In the genomic region with DNA sequence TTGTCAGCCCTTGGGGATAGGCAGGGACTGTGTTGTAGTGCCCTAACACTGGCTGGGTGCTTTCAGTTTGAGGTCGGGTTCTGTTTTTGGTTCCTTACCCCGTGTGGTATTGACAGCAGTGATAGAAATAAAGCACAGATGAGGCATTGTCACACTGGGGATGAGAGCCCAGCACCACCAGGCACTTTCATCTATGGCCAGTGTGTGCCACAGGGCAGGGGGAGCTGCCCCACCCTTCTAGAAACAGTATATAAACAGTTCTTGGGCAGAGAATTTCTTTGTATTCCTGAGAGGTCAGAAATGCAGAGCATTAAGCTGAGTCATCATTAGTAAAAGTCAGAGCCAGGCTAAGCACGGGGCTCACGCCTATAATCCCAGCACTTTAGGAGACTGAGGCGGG, we compare ENCODE assay signal across 1 cellular context.
TF ChIP-seq lines count a peak whose summit lies in the region.

No MANE protein-coding gene starts in this region.

TF ChIP-seq in HepG2, 621 proteins besides CTCF, POLR2A, EP300 and RAD21 (continues in another document):
- TF ChIP-seq MAFG (CRISPR knock-in tag; IDR thresholded peaks at IDR 0.05) (peak; percentile 87), ZNF3 (CRISPR knock-in tag; IDR thresholded peaks at IDR 0.05) (no peak), ZNF317 (CRISPR knock-in tag; IDR thresholded peaks at IDR 0.05) (no peak), RXRB (CRISPR knock-in tag; IDR thresholded peaks at IDR 0.05; ENCODE audit: borderline replicate concordance) (peak; percentile 5; the same call in 1 of the 2 replicates), ZNF569 (CRISPR knock-in tag; IDR thresholded peaks at IDR 0.05; ENCODE audit: borderline replicate concordance) (no peak), STAT5B (CRISPR knock-in tag; IDR thresholded peaks at IDR 0.05) (no peak), TBX3 (IDR thresholded peaks at IDR 0.05; ENCODE audit: borderline replicate concordance) (no peak), ZNF383 (CRISPR knock-in tag; IDR thresholded peaks at IDR 0.05; ENCODE audit: borderline replicate concordance) (no peak), KLF11 (CRISPR knock-in tag; IDR thresholded peaks at IDR 0.05) (no peak), TOE1 (CRISPR knock-in tag; IDR thresholded peaks at IDR 0.05) (no peak), ZNF274 (CRISPR knock-in tag; IDR thresholded peaks at IDR 0.05) (no peak), NFRKB (IDR thresholded peaks at IDR 0.05) (no peak), MTA1 (CRISPR knock-in tag; IDR thresholded peaks at IDR 0.05; ENCODE audit: borderline replicate concordance) (no peak), CHD4 (IDR thresholded peaks at IDR 0.05; ENCODE audit: borderline replicate concordance, low read length) (no peak), ZNF549 (CRISPR knock-in tag; IDR thresholded peaks at IDR 0.05) (no peak), ZNF761 (CRISPR knock-in tag; conservative IDR thresholded peaks at IDR 0.05) (no peak), NR1H2 (CRISPR knock-in tag; IDR thresholded peaks at IDR 0.05; ENCODE audit: borderline replicate concordance, low read depth) (no peak), MED13 (CRISPR knock-in tag; IDR thresholded peaks at IDR 0.05) (no peak), PHF5A (CRISPR knock-in tag; IDR thresholded peaks at IDR 0.05; ENCODE audit: low read depth, unreplicated experiment) (no peak), ZFP41 (CRISPR knock-in tag; IDR thresholded peaks at IDR 0.05; ENCODE audit: borderline replicate concordance) (no peak), NFE2 (CRISPR knock-in tag; IDR thresholded peaks at IDR 0.05) (peak; percentile 59), HCFC1 (IDR thresholded peaks at IDR 0.05; ENCODE audit: low read depth, low read length) (no peak), MYC (CRISPR knock-in tag; IDR thresholded peaks at IDR 0.05; ENCODE audit: borderline replicate concordance) (no peak), NCOA5 (CRISPR knock-in tag; IDR thresholded peaks at IDR 0.05) (no peak)
- TF ChIP-seq, protein P1, sequence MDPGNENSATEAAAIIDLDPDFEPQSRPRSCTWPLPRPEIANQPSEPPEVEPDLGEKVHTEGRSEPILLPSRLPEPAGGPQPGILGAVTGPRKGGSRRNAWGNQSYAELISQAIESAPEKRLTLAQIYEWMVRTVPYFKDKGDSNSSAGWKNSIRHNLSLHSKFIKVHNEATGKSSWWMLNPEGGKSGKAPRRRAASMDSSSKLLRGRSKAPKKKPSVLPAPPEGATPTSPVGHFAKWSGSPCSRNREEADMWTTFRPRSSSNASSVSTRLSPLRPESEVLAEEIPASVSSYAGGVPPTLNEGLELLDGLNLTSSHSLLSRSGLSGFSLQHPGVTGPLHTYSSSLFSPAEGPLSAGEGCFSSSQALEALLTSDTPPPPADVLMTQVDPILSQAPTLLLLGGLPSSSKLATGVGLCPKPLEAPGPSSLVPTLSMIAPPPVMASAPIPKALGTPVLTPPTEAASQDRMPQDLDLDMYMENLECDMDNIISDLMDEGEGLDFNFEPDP (CRISPR knock-in tag; conservative IDR thresholded peaks at IDR 0.05): no peak
- TF ChIP-seq, protein P2, sequence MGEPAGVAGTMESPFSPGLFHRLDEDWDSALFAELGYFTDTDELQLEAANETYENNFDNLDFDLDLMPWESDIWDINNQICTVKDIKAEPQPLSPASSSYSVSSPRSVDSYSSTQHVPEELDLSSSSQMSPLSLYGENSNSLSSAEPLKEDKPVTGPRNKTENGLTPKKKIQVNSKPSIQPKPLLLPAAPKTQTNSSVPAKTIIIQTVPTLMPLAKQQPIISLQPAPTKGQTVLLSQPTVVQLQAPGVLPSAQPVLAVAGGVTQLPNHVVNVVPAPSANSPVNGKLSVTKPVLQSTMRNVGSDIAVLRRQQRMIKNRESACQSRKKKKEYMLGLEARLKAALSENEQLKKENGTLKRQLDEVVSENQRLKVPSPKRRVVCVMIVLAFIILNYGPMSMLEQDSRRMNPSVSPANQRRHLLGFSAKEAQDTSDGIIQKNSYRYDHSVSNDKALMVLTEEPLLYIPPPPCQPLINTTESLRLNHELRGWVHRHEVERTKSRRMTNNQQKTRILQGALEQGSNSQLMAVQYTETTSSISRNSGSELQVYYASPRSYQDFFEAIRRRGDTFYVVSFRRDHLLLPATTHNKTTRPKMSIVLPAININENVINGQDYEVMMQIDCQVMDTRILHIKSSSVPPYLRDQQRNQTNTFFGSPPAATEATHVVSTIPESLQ (CRISPR knock-in tag; conservative IDR thresholded peaks at IDR 0.05): no peak
- TF ChIP-seq, protein P3, sequence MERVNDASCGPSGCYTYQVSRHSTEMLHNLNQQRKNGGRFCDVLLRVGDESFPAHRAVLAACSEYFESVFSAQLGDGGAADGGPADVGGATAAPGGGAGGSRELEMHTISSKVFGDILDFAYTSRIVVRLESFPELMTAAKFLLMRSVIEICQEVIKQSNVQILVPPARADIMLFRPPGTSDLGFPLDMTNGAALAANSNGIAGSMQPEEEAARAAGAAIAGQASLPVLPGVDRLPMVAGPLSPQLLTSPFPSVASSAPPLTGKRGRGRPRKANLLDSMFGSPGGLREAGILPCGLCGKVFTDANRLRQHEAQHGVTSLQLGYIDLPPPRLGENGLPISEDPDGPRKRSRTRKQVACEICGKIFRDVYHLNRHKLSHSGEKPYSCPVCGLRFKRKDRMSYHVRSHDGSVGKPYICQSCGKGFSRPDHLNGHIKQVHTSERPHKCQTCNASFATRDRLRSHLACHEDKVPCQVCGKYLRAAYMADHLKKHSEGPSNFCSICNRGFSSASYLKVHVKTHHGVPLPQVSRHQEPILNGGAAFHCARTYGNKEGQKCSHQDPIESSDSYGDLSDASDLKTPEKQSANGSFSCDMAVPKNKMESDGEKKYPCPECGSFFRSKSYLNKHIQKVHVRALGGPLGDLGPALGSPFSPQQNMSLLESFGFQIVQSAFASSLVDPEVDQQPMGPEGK (CRISPR knock-in tag; IDR thresholded peaks at IDR 0.05): peak; percentile 64
- TF ChIP-seq, protein P4, sequence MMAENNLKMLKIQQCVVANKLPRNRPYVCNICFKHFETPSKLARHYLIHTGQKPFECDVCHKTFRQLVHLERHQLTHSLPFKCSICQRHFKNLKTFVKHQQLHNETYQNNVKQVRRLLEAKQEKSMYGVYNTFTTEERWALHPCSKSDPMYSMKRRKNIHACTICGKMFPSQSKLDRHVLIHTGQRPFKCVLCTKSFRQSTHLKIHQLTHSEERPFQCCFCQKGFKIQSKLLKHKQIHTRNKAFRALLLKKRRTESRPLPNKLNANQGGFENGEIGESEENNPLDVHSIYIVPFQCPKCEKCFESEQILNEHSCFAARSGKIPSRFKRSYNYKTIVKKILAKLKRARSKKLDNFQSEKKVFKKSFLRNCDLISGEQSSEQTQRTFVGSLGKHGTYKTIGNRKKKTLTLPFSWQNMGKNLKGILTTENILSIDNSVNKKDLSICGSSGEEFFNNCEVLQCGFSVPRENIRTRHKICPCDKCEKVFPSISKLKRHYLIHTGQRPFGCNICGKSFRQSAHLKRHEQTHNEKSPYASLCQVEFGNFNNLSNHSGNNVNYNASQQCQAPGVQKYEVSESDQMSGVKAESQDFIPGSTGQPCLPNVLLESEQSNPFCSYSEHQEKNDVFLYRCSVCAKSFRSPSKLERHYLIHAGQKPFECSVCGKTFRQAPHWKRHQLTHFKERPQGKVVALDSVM (CRISPR knock-in tag; IDR thresholded peaks at IDR 0.05): no peak
- TF ChIP-seq, protein P5, sequence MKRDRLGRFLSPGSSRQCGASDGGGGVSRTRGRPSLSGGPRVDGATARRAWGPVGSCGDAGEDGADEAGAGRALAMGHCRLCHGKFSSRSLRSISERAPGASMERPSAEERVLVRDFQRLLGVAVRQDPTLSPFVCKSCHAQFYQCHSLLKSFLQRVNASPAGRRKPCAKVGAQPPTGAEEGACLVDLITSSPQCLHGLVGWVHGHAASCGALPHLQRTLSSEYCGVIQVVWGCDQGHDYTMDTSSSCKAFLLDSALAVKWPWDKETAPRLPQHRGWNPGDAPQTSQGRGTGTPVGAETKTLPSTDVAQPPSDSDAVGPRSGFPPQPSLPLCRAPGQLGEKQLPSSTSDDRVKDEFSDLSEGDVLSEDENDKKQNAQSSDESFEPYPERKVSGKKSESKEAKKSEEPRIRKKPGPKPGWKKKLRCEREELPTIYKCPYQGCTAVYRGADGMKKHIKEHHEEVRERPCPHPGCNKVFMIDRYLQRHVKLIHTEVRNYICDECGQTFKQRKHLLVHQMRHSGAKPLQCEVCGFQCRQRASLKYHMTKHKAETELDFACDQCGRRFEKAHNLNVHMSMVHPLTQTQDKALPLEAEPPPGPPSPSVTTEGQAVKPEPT (CRISPR knock-in tag; IDR thresholded peaks at IDR 0.05; ENCODE audit: low read depth): no peak
- TF ChIP-seq, protein P6, sequence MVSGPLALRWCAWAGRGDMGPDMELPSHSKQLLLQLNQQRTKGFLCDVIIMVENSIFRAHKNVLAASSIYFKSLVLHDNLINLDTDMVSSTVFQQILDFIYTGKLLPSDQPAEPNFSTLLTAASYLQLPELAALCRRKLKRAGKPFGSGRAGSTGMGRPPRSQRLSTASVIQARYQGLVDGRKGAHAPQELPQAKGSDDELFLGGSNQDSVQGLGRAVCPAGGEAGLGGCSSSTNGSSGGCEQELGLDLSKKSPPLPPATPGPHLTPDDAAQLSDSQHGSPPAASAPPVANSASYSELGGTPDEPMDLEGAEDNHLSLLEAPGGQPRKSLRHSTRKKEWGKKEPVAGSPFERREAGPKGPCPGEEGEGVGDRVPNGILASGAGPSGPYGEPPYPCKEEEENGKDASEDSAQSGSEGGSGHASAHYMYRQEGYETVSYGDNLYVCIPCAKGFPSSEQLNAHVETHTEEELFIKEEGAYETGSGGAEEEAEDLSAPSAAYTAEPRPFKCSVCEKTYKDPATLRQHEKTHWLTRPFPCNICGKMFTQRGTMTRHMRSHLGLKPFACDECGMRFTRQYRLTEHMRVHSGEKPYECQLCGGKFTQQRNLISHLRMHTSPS (CRISPR knock-in tag; IDR thresholded peaks at IDR 0.05; ENCODE audit: low read depth): peak; percentile 29; the same call in 1 of the 2 replicates
- TF ChIP-seq, protein P7, sequence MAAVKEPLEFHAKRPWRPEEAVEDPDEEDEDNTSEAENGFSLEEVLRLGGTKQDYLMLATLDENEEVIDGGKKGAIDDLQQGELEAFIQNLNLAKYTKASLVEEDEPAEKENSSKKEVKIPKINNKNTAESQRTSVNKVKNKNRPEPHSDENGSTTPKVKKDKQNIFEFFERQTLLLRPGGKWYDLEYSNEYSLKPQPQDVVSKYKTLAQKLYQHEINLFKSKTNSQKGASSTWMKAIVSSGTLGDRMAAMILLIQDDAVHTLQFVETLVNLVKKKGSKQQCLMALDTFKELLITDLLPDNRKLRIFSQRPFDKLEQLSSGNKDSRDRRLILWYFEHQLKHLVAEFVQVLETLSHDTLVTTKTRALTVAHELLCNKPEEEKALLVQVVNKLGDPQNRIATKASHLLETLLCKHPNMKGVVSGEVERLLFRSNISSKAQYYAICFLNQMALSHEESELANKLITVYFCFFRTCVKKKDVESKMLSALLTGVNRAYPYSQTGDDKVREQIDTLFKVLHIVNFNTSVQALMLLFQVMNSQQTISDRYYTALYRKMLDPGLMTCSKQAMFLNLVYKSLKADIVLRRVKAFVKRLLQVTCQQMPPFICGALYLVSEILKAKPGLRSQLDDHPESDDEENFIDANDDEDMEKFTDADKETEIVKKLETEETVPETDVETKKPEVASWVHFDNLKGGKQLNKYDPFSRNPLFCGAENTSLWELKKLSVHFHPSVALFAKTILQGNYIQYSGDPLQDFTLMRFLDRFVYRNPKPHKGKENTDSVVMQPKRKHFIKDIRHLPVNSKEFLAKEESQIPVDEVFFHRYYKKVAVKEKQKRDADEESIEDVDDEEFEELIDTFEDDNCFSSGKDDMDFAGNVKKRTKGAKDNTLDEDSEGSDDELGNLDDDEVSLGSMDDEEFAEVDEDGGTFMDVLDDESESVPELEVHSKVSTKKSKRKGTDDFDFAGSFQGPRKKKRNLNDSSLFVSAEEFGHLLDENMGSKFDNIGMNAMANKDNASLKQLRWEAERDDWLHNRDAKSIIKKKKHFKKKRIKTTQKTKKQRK (IDR thresholded peaks at IDR 0.05; ENCODE audit: low read length): no peak
- TF ChIP-seq, protein P8, sequence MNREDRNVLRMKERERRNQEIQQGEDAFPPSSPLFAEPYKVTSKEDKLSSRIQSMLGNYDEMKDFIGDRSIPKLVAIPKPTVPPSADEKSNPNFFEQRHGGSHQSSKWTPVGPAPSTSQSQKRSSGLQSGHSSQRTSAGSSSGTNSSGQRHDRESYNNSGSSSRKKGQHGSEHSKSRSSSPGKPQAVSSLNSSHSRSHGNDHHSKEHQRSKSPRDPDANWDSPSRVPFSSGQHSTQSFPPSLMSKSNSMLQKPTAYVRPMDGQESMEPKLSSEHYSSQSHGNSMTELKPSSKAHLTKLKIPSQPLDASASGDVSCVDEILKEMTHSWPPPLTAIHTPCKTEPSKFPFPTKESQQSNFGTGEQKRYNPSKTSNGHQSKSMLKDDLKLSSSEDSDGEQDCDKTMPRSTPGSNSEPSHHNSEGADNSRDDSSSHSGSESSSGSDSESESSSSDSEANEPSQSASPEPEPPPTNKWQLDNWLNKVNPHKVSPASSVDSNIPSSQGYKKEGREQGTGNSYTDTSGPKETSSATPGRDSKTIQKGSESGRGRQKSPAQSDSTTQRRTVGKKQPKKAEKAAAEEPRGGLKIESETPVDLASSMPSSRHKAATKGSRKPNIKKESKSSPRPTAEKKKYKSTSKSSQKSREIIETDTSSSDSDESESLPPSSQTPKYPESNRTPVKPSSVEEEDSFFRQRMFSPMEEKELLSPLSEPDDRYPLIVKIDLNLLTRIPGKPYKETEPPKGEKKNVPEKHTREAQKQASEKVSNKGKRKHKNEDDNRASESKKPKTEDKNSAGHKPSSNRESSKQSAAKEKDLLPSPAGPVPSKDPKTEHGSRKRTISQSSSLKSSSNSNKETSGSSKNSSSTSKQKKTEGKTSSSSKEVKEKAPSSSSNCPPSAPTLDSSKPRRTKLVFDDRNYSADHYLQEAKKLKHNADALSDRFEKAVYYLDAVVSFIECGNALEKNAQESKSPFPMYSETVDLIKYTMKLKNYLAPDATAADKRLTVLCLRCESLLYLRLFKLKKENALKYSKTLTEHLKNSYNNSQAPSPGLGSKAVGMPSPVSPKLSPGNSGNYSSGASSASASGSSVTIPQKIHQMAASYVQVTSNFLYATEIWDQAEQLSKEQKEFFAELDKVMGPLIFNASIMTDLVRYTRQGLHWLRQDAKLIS (CRISPR knock-in tag; IDR thresholded peaks at IDR 0.05): no peak
- TF ChIP-seq, protein P9, sequence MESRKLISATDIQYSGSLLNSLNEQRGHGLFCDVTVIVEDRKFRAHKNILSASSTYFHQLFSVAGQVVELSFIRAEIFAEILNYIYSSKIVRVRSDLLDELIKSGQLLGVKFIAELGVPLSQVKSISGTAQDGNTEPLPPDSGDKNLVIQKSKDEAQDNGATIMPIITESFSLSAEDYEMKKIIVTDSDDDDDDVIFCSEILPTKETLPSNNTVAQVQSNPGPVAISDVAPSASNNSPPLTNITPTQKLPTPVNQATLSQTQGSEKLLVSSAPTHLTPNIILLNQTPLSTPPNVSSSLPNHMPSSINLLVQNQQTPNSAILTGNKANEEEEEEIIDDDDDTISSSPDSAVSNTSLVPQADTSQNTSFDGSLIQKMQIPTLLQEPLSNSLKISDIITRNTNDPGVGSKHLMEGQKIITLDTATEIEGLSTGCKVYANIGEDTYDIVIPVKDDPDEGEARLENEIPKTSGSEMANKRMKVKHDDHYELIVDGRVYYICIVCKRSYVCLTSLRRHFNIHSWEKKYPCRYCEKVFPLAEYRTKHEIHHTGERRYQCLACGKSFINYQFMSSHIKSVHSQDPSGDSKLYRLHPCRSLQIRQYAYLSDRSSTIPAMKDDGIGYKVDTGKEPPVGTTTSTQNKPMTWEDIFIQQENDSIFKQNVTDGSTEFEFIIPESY (CRISPR knock-in tag; IDR thresholded peaks at IDR 0.05): no peak
